In genomic region chr17:45149037-45149668, GRCh38 we compare ENCODE assay signal across 8 cellular contexts. TPM values are rescaled to one million over a fixed set of nuclear protein-coding genes. Genes with fewer than 3 reads are reported as not detected.
DNase-seq lines count a peak whose midpoint lies in the region; ATAC-seq and TF ChIP-seq lines count a peak whose summit lies in the region.

No MANE protein-coding gene starts in this region.

- H3K27me3 Mint-ChIP-seq in activated CD8-positive, alpha-beta T cell treated with anti-CD3 and anti-CD28 coated beads for 36 hours: no peaks in the 10 kb centered on the region

- POLR2A ChIA-PET in activated CD8-positive, alpha-beta T cell treated with anti-CD3 and anti-CD28 coated beads for 36 hours (lab: Charles Lee): interaction anchor here (0.6 to 8.5 kb wide), 35 partner anchors 8 to 260 kb away, joined by 3 to 200 read pairs (median 5); partner anchors contain the start of genes ACBD4, DCAKD, FMNL1 and HEXIM2

- peak; percentile 44 for TF ChIP-seq POLR2A in right lobe of liver (IDR thresholded peaks at IDR 0.05)

- peak overlapping the region; percentile 88 to 98 (median 95) for H3K27ac ChIP-seq in right lobe of liver

- H3K9me3 Mint-ChIP-seq in activated CD8-positive, alpha-beta T cell treated with anti-CD3 and anti-CD28 coated beads for 36 hours: no peaks in the 10 kb centered on the region

- DNase-seq in G401 (ENCODE audit: low spot score) (peak; percentile 87), NCI-H82 treated with DMSO at 0.1 percent for 48 hours (lab: John Stamatoyannopoulos, UW; ENCODE audit: unreplicated experiment) (peak; percentile 77), ecto neural progenitor cell (ENCODE audit: low spot score) (peak; percentile 96), right lobe of liver (peak; percentile 91 to 92 (median 92))
- DNase-seq in activated CD8-positive, alpha-beta T cell treated with anti-CD3 and anti-CD28 coated beads for 36 hours: peak; percentile 88
- peak in 2 of 3 donors; percentile 38 to 65 for DNase-seq in stimulated activated CD4-positive, alpha-beta T cell treated with anti-CD3 and anti-CD28 coated beads, TNF-alpha, amount 100 ng/mL, for 1 hour (ENCODE audit: low read depth in 3 of 3, low spot score in 1 of 3)

- H3K4me3 Mint-ChIP-seq in activated CD8-positive, alpha-beta T cell treated with anti-CD3 and anti-CD28 coated beads for 36 hours: peak overlapping the region; percentile 98

- H3K4me1 Mint-ChIP-seq in activated CD8-positive, alpha-beta T cell treated with anti-CD3 and anti-CD28 coated beads for 36 hours (ENCODE audit: low read depth): peaks cover 33% of the 10 kb centered on the region

- peaks cover 0 to 21% (median 5%) of the 10 kb centered on the region in 4 donors for H3K4me1 ChIP-seq in right lobe of liver

- H3K9me3 ChIP-seq in right lobe of liver: no peaks in the 10 kb centered on the region

- intact Hi-C loops in activated CD8-positive, alpha-beta T cell treated with anti-CD3 and anti-CD28 coated beads for 36 hours (cut with micrococcal nuclease): loop anchor here (2.0 to 5.0 kb wide), 2 partner anchors 14 to 168 kb away; partner anchors contain the start of genes ACBD4 and MAP3K14
- intact Hi-C loops in right lobe of liver (cut with DNase I): no loop called here

- ATAC-seq in HG03460 (IDR thresholded peaks at IDR 0.05; ENCODE audit: unreplicated experiment): peak; percentile 25
- peak; percentile 43 for ATAC-seq in activated CD8-positive, alpha-beta T cell treated with anti-CD3 and anti-CD28 coated beads for 36 hours
- peak; percentile 54 to 69 (median 62) for ATAC-seq in right lobe of liver
- no peak for ATAC-seq in HG02973 (IDR thresholded peaks at IDR 0.05; ENCODE audit: unreplicated experiment)

- peaks cover 18% of the 10 kb centered on the region for H3K36me3 Mint-ChIP-seq in activated CD8-positive, alpha-beta T cell treated with anti-CD3 and anti-CD28 coated beads for 36 hours (ENCODE audit: low read depth)

- CTCF ChIA-PET in activated CD8-positive, alpha-beta T cell treated with anti-CD3 and anti-CD28 coated beads for 36 hours (lab: Charles Lee): interaction anchor here (0.7 to 14.4 kb wide), 31 partner anchors 11 to 279 kb away, joined by 3 to 352 read pairs (median 4); partner anchors contain the start of genes ACBD4, FMNL1, HEXIM2 and MAP3K14

- H3K4me3 ChIP-seq in right lobe of liver: peak overlapping the region; percentile 62 to 94 (median 78)

- under 1% methylated on average over 30 of the region's 32 CpGs for WGBS in right lobe of liver (ENCODE audit: insufficient coverage, low coverage, low lambda C conversion rate, missing lambda C conversion rate)

- H3K27me3 ChIP-seq in right lobe of liver: no peaks in the 10 kb centered on the region

- peak overlapping the region; percentile 100 for H3K27ac Mint-ChIP-seq in activated CD8-positive, alpha-beta T cell treated with anti-CD3 and anti-CD28 coated beads for 36 hours

- peak; percentile 89 for TF ChIP-seq CTCF in activated CD8-positive, alpha-beta T cell treated with anti-CD3 and anti-CD28 coated beads for 36 hours (IDR thresholded peaks at IDR 0.05)
- peak; percentile 73 to 93 (median 92) for TF ChIP-seq CTCF in right lobe of liver (IDR thresholded peaks at IDR 0.05)

- in situ Hi-C loops in G401 (cut with HindIII; ENCODE audit: low sequenced_read_pairs): no loop called here

- H3K36me3 ChIP-seq in right lobe of liver: no peaks in the 10 kb centered on the region

RNA-seq across cellular contexts. Expression of gene HEXIM1, which starts 0.9 kb away (rescaled TPM):
- total RNA-seq in G401 (2014; rRNA removed; shearing (Covaris generic)): 24.1 and 26.3 TPM in 2 replicates
- 10 to 100 TPM; 22.6 to 23.5 TPM for total RNA-seq in activated CD8-positive, alpha-beta T cell treated with anti-CD3 and anti-CD28 coated beads for 36 hours
- 10 to 100 TPM; 14.0 to 27.1 (median 19.6) TPM for total RNA-seq in right lobe of liver

RNA-seq across cellular contexts. Expression of gene HEXIM2, which starts 12.5 kb away (rescaled TPM):
- 16.6 and 18.8 TPM in 2 replicates for total RNA-seq in G401 (2014; rRNA removed; shearing (Covaris generic))
- 1 to 10 TPM; 4.1 to 4.2 TPM for total RNA-seq in activated CD8-positive, alpha-beta T cell treated with anti-CD3 and anti-CD28 coated beads for 36 hours
- total RNA-seq in right lobe of liver: 10 to 100 TPM in 1 of 6 experiments, 1 to 10 TPM in 5; 2.6 to 13.5 (median 5.4) TPM

RNA-seq across cellular contexts. Expression of gene ACBD4, which starts 13.7 kb away (rescaled TPM):
- total RNA-seq in G401 (2014; rRNA removed; shearing (Covaris generic)): 0.49 and 6.1 TPM in 2 replicates
- 10 to 100 TPM; 12.4 to 12.6 TPM for total RNA-seq in activated CD8-positive, alpha-beta T cell treated with anti-CD3 and anti-CD28 coated beads for 36 hours
- total RNA-seq in right lobe of liver: 10 to 100 TPM; 24.0 to 78.9 (median 56.9) TPM

RNA-seq across cellular contexts. Expression of gene PLCD3, which starts 16.8 kb away (rescaled TPM):
- total RNA-seq in G401 (2014; rRNA removed; shearing (Covaris generic)): 29.2 and 86.2 TPM in 2 replicates
- total RNA-seq in activated CD8-positive, alpha-beta T cell treated with anti-CD3 and anti-CD28 coated beads for 36 hours: 1 to 10 TPM; 3.9 to 6.6 TPM
- total RNA-seq in right lobe of liver: 10 to 100 TPM in 1 of 6 experiments, 1 to 10 TPM in 5; 2.0 to 26.4 (median 3.0) TPM
